In genomic region chr3:196268270-196269163, GRCh38 we compare ENCODE assay signal across 1 cellular context.
A peak's percentile ranks its signal among the peaks of the same experiment; 100 is the strongest.
TF ChIP-seq lines count a peak whose summit lies in the region.

No MANE protein-coding gene starts in this region.

TF ChIP-seq in K562, 482 proteins besides CTCF, POLR2A, EP300 and RAD21 (continued from another document and continues in another):
- TF ChIP-seq GABPB2 (CRISPR knock-in tag; conservative IDR thresholded peaks at IDR 0.05) (no peak), ZNF41 (CRISPR knock-in tag; conservative IDR thresholded peaks at IDR 0.05) (no peak), KDM4B (IDR thresholded peaks at IDR 0.05; ENCODE audit: borderline replicate concordance in 2 of 2, low read depth in 1 of 2) (no peak), ZNF695 (CRISPR knock-in tag; IDR thresholded peaks at IDR 0.05) (no peak), PRDM10 (IDR thresholded peaks at IDR 0.05; ENCODE audit: partially characterized antibody) (peak; percentile 16), NEUROD1 (IDR thresholded peaks at IDR 0.05; ENCODE audit: borderline replicate concordance, low read depth, low read length, partially characterized antibody) (no peak), STAT6 (CRISPR knock-in tag; IDR thresholded peaks at IDR 0.05) (no peak), PHTF2 (CRISPR knock-in tag; IDR thresholded peaks at IDR 0.05) (no peak), FOXA1 (IDR thresholded peaks at IDR 0.05; ENCODE audit: borderline replicate concordance) (no peak), NCOA6 (IDR thresholded peaks at IDR 0.05) (no peak), SNIP1 (IDR thresholded peaks at IDR 0.05; ENCODE audit: low read depth) (no peak), TRIM28 (IDR thresholded peaks at IDR 0.05) (no peak), HMGN3 (IDR thresholded peaks at IDR 0.05; ENCODE audit: borderline replicate concordance, extremely low read depth, insufficient read length, low read depth, low read length) (no peak), C11orf30 (IDR thresholded peaks at IDR 0.05; ENCODE audit: low read depth) (peak; percentile 92), ADNP (tag; IDR thresholded peaks at IDR 0.05) (0 out of 2 replicates have a peak, but pooled peaks have one; percentile 44), THAP12 (CRISPR knock-in tag; IDR thresholded peaks at IDR 0.05) (no peak), ZNF12 (CRISPR knock-in tag; IDR thresholded peaks at IDR 0.05) (no peak), HNRNPLL (IDR thresholded peaks at IDR 0.05; ENCODE audit: low read depth, low read length, poor library complexity, severe bottlenecking) (no peak), RBM25 (IDR thresholded peaks at IDR 0.05; ENCODE audit: low read depth, low read length, severe bottlenecking) (no peak), POLR2AphosphoS5 (IDR thresholded peaks at IDR 0.05; ENCODE audit: control insufficient read depth, insufficient read depth, low read depth, low read length) (no peak), DDX20 (tag; IDR thresholded peaks at IDR 0.05; ENCODE audit: low read depth) (no peak), KLF1 (tag; IDR thresholded peaks at IDR 0.05) (no peak), FOXJ2 (tag; IDR thresholded peaks at IDR 0.05) (0 out of 2 replicates have a peak, but pooled peaks have one; percentile 35), ZNF174 (CRISPR knock-in tag; IDR thresholded peaks at IDR 0.05) (no peak), ZNF668 (CRISPR knock-in tag; IDR thresholded peaks at IDR 0.05) (no peak), TEAD4 (IDR thresholded peaks at IDR 0.05; ENCODE audit: low read length) (no peak), TEAD4 (CRISPR knock-in tag; IDR thresholded peaks at IDR 0.05; ENCODE audit: borderline replicate concordance) (no peak), MED1 (CRISPR knock-in tag; IDR thresholded peaks at IDR 0.05; ENCODE audit: borderline replicate concordance) (no peak), SRF (CRISPR knock-in tag; IDR thresholded peaks at IDR 0.05) (peak in 1 of 2 experiments; percentile 96; a peak in 2 of 4 replicates), DMBX1 (CRISPR knock-in tag; IDR thresholded peaks at IDR 0.05; ENCODE audit: borderline replicate concordance) (no peak), TARDBP (IDR thresholded peaks at IDR 0.05) (no peak), ZBED1 (IDR thresholded peaks at IDR 0.05) (no peak), NFE2L1 (tag; IDR thresholded peaks at IDR 0.05; ENCODE audit: borderline replicate concordance, low read depth) (peak; percentile 48; the same call in 1 of the 2 replicates), ZNF384 (IDR thresholded peaks at IDR 0.05; ENCODE audit: low read depth, low read length) (no peak), FUS (optimal IDR thresholded peaks at IDR 0.05; ENCODE audit: low read depth, low read length) (no peak), RNF2 (IDR thresholded peaks at IDR 0.05) (no peak), CTBP1 (IDR thresholded peaks at IDR 0.05; ENCODE audit: borderline replicate concordance) (no peak), KDM2B (CRISPR knock-in tag; IDR thresholded peaks at IDR 0.05) (no peak), SIX5 (IDR thresholded peaks at IDR 0.05; ENCODE audit: borderline replicate concordance in 1 of 2, insufficient read depth in 1 of 2, low read depth in 1 of 2, low read length in 2 of 2) (no peak), MYNN (IDR thresholded peaks at IDR 0.05) (no peak), MYNN (CRISPR knock-in tag; IDR thresholded peaks at IDR 0.05) (no peak), PPARD (CRISPR knock-in tag; IDR thresholded peaks at IDR 0.05) (no peak), NBN (IDR thresholded peaks at IDR 0.05; ENCODE audit: low read depth) (no peak), ZSCAN32 (CRISPR knock-in tag; IDR thresholded peaks at IDR 0.05) (no peak), ZNF197 (CRISPR knock-in tag; IDR thresholded peaks at IDR 0.05; ENCODE audit: low read depth) (no peak)
- TF ChIP-seq, protein P1, sequence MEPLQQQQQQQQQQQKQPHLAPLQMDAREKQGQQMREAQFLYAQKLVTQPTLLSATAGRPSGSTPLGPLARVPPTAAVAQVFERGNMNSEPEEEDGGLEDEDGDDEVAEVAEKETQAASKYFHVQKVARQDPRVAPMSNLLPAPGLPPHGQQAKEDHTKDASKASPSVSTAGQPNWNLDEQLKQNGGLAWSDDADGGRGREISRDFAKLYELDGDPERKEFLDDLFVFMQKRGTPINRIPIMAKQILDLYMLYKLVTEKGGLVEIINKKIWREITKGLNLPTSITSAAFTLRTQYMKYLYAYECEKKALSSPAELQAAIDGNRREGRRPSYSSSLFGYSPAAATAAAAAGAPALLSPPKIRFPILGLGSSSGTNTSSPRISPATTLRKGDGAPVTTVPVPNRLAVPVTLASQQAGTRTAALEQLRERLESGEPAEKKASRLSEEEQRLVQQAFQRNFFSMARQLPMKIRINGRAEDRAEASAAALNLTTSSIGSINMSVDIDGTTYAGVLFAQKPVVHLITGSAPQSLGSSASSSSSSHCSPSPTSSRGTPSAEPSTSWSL (CRISPR knock-in tag; IDR thresholded peaks at IDR 0.05; ENCODE audit: borderline replicate concordance), result no peak
- TF ChIP-seq, protein P2, sequence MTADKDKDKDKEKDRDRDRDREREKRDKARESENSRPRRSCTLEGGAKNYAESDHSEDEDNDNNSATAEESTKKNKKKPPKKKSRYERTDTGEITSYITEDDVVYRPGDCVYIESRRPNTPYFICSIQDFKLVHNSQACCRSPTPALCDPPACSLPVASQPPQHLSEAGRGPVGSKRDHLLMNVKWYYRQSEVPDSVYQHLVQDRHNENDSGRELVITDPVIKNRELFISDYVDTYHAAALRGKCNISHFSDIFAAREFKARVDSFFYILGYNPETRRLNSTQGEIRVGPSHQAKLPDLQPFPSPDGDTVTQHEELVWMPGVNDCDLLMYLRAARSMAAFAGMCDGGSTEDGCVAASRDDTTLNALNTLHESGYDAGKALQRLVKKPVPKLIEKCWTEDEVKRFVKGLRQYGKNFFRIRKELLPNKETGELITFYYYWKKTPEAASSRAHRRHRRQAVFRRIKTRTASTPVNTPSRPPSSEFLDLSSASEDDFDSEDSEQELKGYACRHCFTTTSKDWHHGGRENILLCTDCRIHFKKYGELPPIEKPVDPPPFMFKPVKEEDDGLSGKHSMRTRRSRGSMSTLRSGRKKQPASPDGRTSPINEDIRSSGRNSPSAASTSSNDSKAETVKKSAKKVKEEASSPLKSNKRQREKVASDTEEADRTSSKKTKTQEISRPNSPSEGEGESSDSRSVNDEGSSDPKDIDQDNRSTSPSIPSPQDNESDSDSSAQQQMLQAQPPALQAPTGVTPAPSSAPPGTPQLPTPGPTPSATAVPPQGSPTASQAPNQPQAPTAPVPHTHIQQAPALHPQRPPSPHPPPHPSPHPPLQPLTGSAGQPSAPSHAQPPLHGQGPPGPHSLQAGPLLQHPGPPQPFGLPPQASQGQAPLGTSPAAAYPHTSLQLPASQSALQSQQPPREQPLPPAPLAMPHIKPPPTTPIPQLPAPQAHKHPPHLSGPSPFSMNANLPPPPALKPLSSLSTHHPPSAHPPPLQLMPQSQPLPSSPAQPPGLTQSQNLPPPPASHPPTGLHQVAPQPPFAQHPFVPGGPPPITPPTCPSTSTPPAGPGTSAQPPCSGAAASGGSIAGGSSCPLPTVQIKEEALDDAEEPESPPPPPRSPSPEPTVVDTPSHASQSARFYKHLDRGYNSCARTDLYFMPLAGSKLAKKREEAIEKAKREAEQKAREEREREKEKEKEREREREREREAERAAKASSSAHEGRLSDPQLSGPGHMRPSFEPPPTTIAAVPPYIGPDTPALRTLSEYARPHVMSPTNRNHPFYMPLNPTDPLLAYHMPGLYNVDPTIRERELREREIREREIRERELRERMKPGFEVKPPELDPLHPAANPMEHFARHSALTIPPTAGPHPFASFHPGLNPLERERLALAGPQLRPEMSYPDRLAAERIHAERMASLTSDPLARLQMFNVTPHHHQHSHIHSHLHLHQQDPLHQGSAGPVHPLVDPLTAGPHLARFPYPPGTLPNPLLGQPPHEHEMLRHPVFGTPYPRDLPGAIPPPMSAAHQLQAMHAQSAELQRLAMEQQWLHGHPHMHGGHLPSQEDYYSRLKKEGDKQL (CRISPR knock-in tag; IDR thresholded peaks at IDR 0.05; ENCODE audit: borderline replicate concordance), result no peak
- TF ChIP-seq, protein P3, sequence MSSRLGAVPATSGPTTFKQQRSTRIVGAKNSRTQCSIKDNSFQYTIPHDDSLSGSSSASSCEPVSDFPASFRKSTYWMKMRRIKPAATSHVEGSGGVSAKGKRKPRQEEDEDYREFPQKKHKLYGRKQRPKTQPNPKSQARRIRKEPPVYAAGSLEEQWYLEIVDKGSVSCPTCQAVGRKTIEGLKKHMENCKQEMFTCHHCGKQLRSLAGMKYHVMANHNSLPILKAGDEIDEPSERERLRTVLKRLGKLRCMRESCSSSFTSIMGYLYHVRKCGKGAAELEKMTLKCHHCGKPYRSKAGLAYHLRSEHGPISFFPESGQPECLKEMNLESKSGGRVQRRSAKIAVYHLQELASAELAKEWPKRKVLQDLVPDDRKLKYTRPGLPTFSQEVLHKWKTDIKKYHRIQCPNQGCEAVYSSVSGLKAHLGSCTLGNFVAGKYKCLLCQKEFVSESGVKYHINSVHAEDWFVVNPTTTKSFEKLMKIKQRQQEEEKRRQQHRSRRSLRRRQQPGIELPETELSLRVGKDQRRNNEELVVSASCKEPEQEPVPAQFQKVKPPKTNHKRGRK (tag; IDR thresholded peaks at IDR 0.05), result no peak
